ENCODE assay signal across 18 cellular contexts in genomic region chr11:36586543-36586942, GRCh38. TPM values are rescaled to one million over a fixed set of nuclear protein-coding genes. Genes with fewer than 3 reads are reported as not detected.
DNase-seq lines count a peak whose midpoint lies in the region; ATAC-seq and TF ChIP-seq lines count a peak whose summit lies in the region.
"Had no signal": no experiment of that assay in that cellular context is flagged by ENCODE, and none has a peak within 500 bp of the region (broad histone marks: within the 10 kb centered on the region; RNA-seq: fewer than 3 reads in every experiment).

No MANE protein-coding gene starts in this region.

- DNase-seq in NB4 (ENCODE audit: low read depth), result peak; percentile 8
- peak in 1 of 9 donors; percentile 14 for DNase-seq in naive thymus-derived CD4-positive, alpha-beta T cell
- no peak for DNase-seq in upper lobe of right lung
- no peak for DNase-seq in DMS 273 (lab: John Stamatoyannopoulos, UW; ENCODE audit: unreplicated experiment)
- DNase-seq: activated CD4-positive, alpha-beta T cell treated with anti-CD3 and anti-CD28 coated beads, Interleukin-2, amount 10 ng/mL, durations not matched to agents 7 days and 5 days; islet precursor cell; NCI-H2029 treated with DMSO at 0.1 percent for 48 hours; NCI-H526 treated with DMSO at 0.1 percent for 48 hours; nucleus accumbens; sigmoid colon; stimulated activated CD4-positive, alpha-beta T cell treated with anti-CD3 and anti-CD28 coated beads, Interleukin-2, amount 100 ng/mL, for 48 hours; tibial artery had no signal

- H3K36me3 ChIP-seq in naive thymus-derived CD4-positive, alpha-beta T cell (ENCODE audit: control insufficient read depth in 2 of 3, insufficient read depth in 3 of 3, low read length in 3 of 3), result no peaks in the 10 kb centered on the region
- no peaks in the 10 kb centered on the region for H3K36me3 ChIP-seq in upper lobe of right lung
- H3K36me3 ChIP-seq: sigmoid colon, tibial artery had no signal

- H3K4me1 Mint-ChIP-seq in naive thymus-derived CD4-positive, alpha-beta T cell, result peaks cover 0 to 6% (median 0%) of the 10 kb centered on the region in 7 donors
- H3K4me1 Mint-ChIP-seq: activated CD4-positive, alpha-beta T cell treated with anti-CD3 and anti-CD28 coated beads, Interleukin-2, amount 10 ng/mL, durations not matched to agents 7 days and 5 days; CD4-positive, CD25-positive, alpha-beta regulatory T cell had no signal

- TF ChIP-seq CTCF in NB4 (IDR thresholded peaks at IDR 0.05; ENCODE audit: low read depth, low read length) (no peak), upper lobe of right lung (IDR thresholded peaks at IDR 0.05) (no peak)

- no peak for TF ChIP-seq POLR2A in NB4 (IDR thresholded peaks at IDR 0.05; ENCODE audit: extremely low read depth, insufficient read length)

- peaks cover 0 to 5% (median 0%) of the 10 kb centered on the region in 5 donors for H3K36me3 Mint-ChIP-seq in naive thymus-derived CD4-positive, alpha-beta T cell
- H3K36me3 Mint-ChIP-seq: CD4-positive, CD25-positive, alpha-beta regulatory T cell had no signal

- H3K27me3 ChIP-seq in naive thymus-derived CD4-positive, alpha-beta T cell (ENCODE audit: control insufficient read depth in 2 of 2, insufficient read depth in 2 of 2, low read length in 2 of 2), result no peaks in the 10 kb centered on the region
- H3K27me3 ChIP-seq in upper lobe of right lung, result peaks cover 24% of the 10 kb centered on the region
- H3K27me3 ChIP-seq: sigmoid colon, tibial artery had no signal

- peak overlapping the region in 1 of 10 donors; percentile 2 for H3K4me3 Mint-ChIP-seq in naive thymus-derived CD4-positive, alpha-beta T cell
- H3K4me3 Mint-ChIP-seq: activated CD4-positive, alpha-beta T cell treated with anti-CD3 and anti-CD28 coated beads, Interleukin-2, amount 10 ng/mL, durations not matched to agents 7 days and 5 days; CD4-positive, CD25-positive, alpha-beta regulatory T cell had no signal

- H3K4me3 ChIP-seq in NB4 (ENCODE audit: low read depth, low read length) (no peak overlapping the region), upper lobe of right lung (no peak overlapping the region)
- H3K4me3 ChIP-seq in naive thymus-derived CD4-positive, alpha-beta T cell (ENCODE audit: low read length), result no peak overlapping the region
- H3K4me3 ChIP-seq: sigmoid colon, tibial artery had no signal

- ATAC-seq in GM19395 (IDR thresholded peaks at IDR 0.05; ENCODE audit: unreplicated experiment) (peak; percentile 61), HG02981 (IDR thresholded peaks at IDR 0.05; ENCODE audit: unreplicated experiment) (peak; percentile 48), upper lobe of right lung (no peak), HG02588 (IDR thresholded peaks at IDR 0.05; ENCODE audit: unreplicated experiment) (no peak)
- peak; percentile 53 for ATAC-seq in naive thymus-derived CD4-positive, alpha-beta T cell

- POLR2A ChIA-PET in naive thymus-derived CD4-positive, alpha-beta T cell (lab: Charles Lee), result no interaction called here

- H3K27ac ChIP-seq in naive thymus-derived CD4-positive, alpha-beta T cell (ENCODE audit: low read depth, low read length), result no peak overlapping the region
- no peak overlapping the region for H3K27ac ChIP-seq in upper lobe of right lung
- H3K27ac ChIP-seq: sigmoid colon, tibial artery had no signal

- H3K4me1 ChIP-seq in naive thymus-derived CD4-positive, alpha-beta T cell (ENCODE audit: control insufficient read depth in 2 of 2, insufficient read depth in 2 of 2, low read length in 2 of 2), result no peaks in the 10 kb centered on the region
- H3K4me1 ChIP-seq in upper lobe of right lung, result no peaks in the 10 kb centered on the region
- H3K4me1 ChIP-seq: sigmoid colon, tibial artery had no signal

- peaks cover 0 to 2% (median 0%) of the 10 kb centered on the region in 3 experiments for H3K9me3 ChIP-seq in naive thymus-derived CD4-positive, alpha-beta T cell (ENCODE audit: control insufficient read depth in 2 of 3, low read length in 3 of 3)
- no peaks in the 10 kb centered on the region for H3K9me3 ChIP-seq in upper lobe of right lung
- H3K9me3 ChIP-seq: sigmoid colon had no signal

- H3K27ac Mint-ChIP-seq in naive thymus-derived CD4-positive, alpha-beta T cell, result no peak overlapping the region
- H3K27ac Mint-ChIP-seq: activated CD4-positive, alpha-beta T cell treated with anti-CD3 and anti-CD28 coated beads, Interleukin-2, amount 10 ng/mL, durations not matched to agents 7 days and 5 days; CD4-positive, CD25-positive, alpha-beta regulatory T cell had no signal

- CTCF ChIA-PET in naive thymus-derived CD4-positive, alpha-beta T cell (lab: Charles Lee), result interaction anchor here (1.0 kb wide), 1 partner anchor 23 kb away, joined by 3 read pairs; no protein-coding TSS in a partner anchor

- peaks cover 22 to 44% (median 40%) of the 10 kb centered on the region in 5 donors for H3K27me3 Mint-ChIP-seq in naive thymus-derived CD4-positive, alpha-beta T cell

- H3K9me3 Mint-ChIP-seq in naive thymus-derived CD4-positive, alpha-beta T cell, result peaks cover 0 to 9% (median 6%) of the 10 kb centered on the region in 11 donors
- H3K9me3 Mint-ChIP-seq: activated CD4-positive, alpha-beta T cell treated with anti-CD3 and anti-CD28 coated beads, Interleukin-2, amount 10 ng/mL, durations not matched to agents 7 days and 5 days had no signal

- intact Hi-C loops in naive thymus-derived CD4-positive, alpha-beta T cell (cut with micrococcal nuclease), result no loop called here
- intact Hi-C loops in upper lobe of right lung (cut with DNase I), result no loop called here

RNA-seq across cellular contexts. Expression of gene IFTAP, which starts 7.8 kb away (rescaled TPM):
- total RNA-seq in naive thymus-derived CD4-positive, alpha-beta T cell, result 1 to 10 TPM in 4 of 5 experiments, not detected in 1; 1.1 to 4.7 (median 1.6) TPM
- 10 to 100 TPM; 13.1 to 14.1 TPM for polyA plus RNA-seq in naive thymus-derived CD4-positive, alpha-beta T cell
- total RNA-seq in upper lobe of right lung, result 12.3 TPM
- total RNA-seq: CD4-positive, CD25-positive, alpha-beta regulatory T cell had no signal

RNA-seq across cellular contexts. Expression of gene RAG2, which starts 11.5 kb away (rescaled TPM):
- total RNA-seq in naive thymus-derived CD4-positive, alpha-beta T cell, result not detected
- polyA plus RNA-seq in naive thymus-derived CD4-positive, alpha-beta T cell, result not detected
- total RNA-seq in upper lobe of right lung, result not detected
- total RNA-seq: activated CD4-positive, alpha-beta T cell treated with anti-CD3 and anti-CD28 coated beads, Interleukin-2, amount 10 ng/mL, durations not matched to agents 7 days and 5 days; CD4-positive, CD25-positive, alpha-beta regulatory T cell; glomerular endothelial cell; LHCN-M2; sigmoid colon had no signal
- polyA plus RNA-seq: CD4-positive, CD25-positive, alpha-beta regulatory T cell; sigmoid colon had no signal

RNA-seq across cellular contexts. Expression of gene RAG1, which starts 18.7 kb away (rescaled TPM):
- under 1 TPM; 0.15 to 0.65 (median 0.37) TPM for total RNA-seq in naive thymus-derived CD4-positive, alpha-beta T cell
- not detected for polyA plus RNA-seq in naive thymus-derived CD4-positive, alpha-beta T cell
- total RNA-seq in upper lobe of right lung, result 0.78 TPM

Comparison
In these comparisons a context has a peak if more than half of its experiments do, and no peak if none do; other contexts are left out.
1. ATAC-seq: peak in GM19395 (single experiment), HG02981 (single experiment) and naive thymus-derived CD4-positive, alpha-beta T cell (single experiment); none in upper lobe of right lung (single experiment) and HG02588 (single experiment).